26 cellular contexts compared by ENCODE assay signal in the genomic region with DNA sequence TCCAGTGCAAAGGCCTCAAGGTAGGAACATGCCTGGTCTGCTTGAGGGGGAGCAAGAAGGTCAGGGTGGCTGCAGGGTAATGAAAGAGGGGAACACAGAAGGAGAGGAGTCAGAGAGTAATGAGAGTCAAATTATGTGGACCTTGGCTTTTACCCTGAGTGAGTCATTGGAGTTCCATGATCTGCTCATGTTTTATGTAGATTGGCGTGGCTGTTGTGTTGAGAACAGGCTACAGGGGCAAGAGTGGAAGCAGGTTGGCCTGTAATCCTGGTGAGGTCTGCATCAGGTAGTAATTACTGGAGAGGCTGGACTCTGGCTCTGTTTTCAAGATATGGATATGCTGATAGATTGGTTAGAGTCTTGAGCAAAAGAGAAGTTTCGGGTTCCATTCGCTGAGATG.
"Had no signal": no experiment of that assay in that cellular context is flagged by ENCODE, and none has a peak within 500 bp of the region (broad histone marks: within the 10 kb centered on the region; RNA-seq: fewer than 3 reads in every experiment).

No MANE protein-coding gene starts in this region.

- H3K27me3 ChIP-seq: gastrocnemius medialis, heart left ventricle, neutrophil, pancreas, right atrium auricular region, testis, tibial artery, upper lobe of left lung had no signal

- H3K4me3 ChIP-seq: coronary artery, gastrocnemius medialis, heart left ventricle, lower lobe of right lung, pancreas, right atrium auricular region, testis, tibial artery, upper lobe of left lung had no signal

- H3K4me3 Mint-ChIP-seq: effector memory CD8-positive, alpha-beta T cell; immature natural killer cell; naive thymus-derived CD8-positive, alpha-beta T cell; neural crest cell; stimulated activated effector memory CD8-positive, alpha-beta T cell treated with anti-CD3 and anti-CD28 coated beads, Interleukin-12 subunit alpha, Interleukin-12 subunit beta, amount 100 ng/mL, for 72 hours had no signal

- H3K4me1 ChIP-seq: pancreas, right atrium auricular region, testis had no signal

- H3K36me3 ChIP-seq: gastrocnemius medialis, heart left ventricle, lower lobe of right lung, neutrophil, pancreas, right atrium auricular region, tibial artery, upper lobe of left lung had no signal

- H3K9me3 ChIP-seq: gastrocnemius medialis, lower lobe of right lung, neutrophil, pancreas, right atrium auricular region, testis, tibial artery, upper lobe of left lung had no signal

- H3K4me1 Mint-ChIP-seq: neural crest cell had no signal

- FAIRE-seq: endometrium, pancreas, urothelium cell line had no signal

- H3K27ac Mint-ChIP-seq: effector memory CD8-positive, alpha-beta T cell; immature natural killer cell; naive thymus-derived CD8-positive, alpha-beta T cell; stimulated activated effector memory CD8-positive, alpha-beta T cell treated with anti-CD3 and anti-CD28 coated beads, Interleukin-12 subunit alpha, Interleukin-12 subunit beta, amount 100 ng/mL, for 72 hours had no signal

- H3K9me3 Mint-ChIP-seq: effector memory CD8-positive, alpha-beta T cell; immature natural killer cell had no signal

- H3K36me3 Mint-ChIP-seq: immature natural killer cell; stimulated activated effector memory CD8-positive, alpha-beta T cell treated with anti-CD3 and anti-CD28 coated beads, Interleukin-12 subunit alpha, Interleukin-12 subunit beta, amount 100 ng/mL, for 72 hours had no signal

- ATAC-seq: effector memory CD8-positive, alpha-beta T cell; gastrocnemius medialis; heart left ventricle; left ventricle myocardium superior; naive thymus-derived CD8-positive, alpha-beta T cell; pancreas; sciatic nerve; stimulated activated effector memory CD8-positive, alpha-beta T cell treated with anti-CD3 and anti-CD28 coated beads, Interleukin-12 subunit alpha, Interleukin-12 subunit beta, amount 100 ng/mL, for 72 hours; stimulated activated naive CD8-positive, alpha-beta T cell treated with anti-CD3 and anti-CD28 coated beads, Interleukin-15, Interleukin-2, amounts not matched to agents 100 U/mL and 50 U/mL, for 24 hours had no signal

- DNase-seq: effector memory CD8-positive, alpha-beta T cell; gastrocnemius medialis; heart left ventricle; hypothalamus; immature natural killer cell; islet precursor cell; kidney glomerular epithelial cell; left ventricle myocardium superior; lower lobe of right lung; naive thymus-derived CD8-positive, alpha-beta T cell; pancreas; stimulated activated CD4-positive, alpha-beta T cell treated with anti-CD3 and anti-CD28 coated beads, Interleukin-2, amount 100 ng/mL, for 24 hours; stimulated activated CD4-positive, alpha-beta T cell treated with anti-CD3 and anti-CD28 coated beads, Interleukin-4, amount 100 ng/mL, for 24 hours; stimulated activated naive CD8-positive, alpha-beta T cell treated with anti-CD3 and anti-CD28 coated beads, Interleukin-15, Interleukin-2, amounts not matched to agents 100 U/mL and 50 U/mL, for 24 hours; substantia nigra; testis; tibial artery; upper lobe of left lung had no signal

- H3K27me3 Mint-ChIP-seq: effector memory CD8-positive, alpha-beta T cell had no signal

- H3K27ac ChIP-seq: coronary artery, gastrocnemius medialis, heart left ventricle, lower lobe of right lung, neutrophil, pancreas, right atrium auricular region, testis, tibial artery, upper lobe of left lung had no signal
